In the genomic region with DNA sequence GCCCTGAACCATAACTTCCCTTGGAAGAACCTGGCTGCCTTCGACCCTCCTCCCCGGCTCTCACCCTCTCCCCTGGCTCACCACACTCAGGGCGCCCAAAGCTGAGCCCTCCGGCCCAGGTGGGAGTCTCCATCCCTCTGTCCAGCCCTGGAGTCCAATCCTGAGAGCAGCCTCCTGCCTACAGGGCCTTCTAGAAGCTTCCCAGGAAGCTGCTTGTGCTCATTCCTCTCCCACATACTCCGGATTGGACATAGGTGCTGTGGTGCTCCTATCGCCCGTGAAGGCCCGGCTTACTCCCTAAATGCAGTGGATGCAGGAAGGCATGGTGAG, we compare ENCODE assay signal across 18 cellular contexts.
A peak's percentile ranks its signal among the peaks of the same experiment; 100 is the strongest.
DNase-seq lines count a peak whose midpoint lies in the region; ATAC-seq, FAIRE-seq and TF ChIP-seq lines count a peak whose summit lies in the region.
"Had no signal": no experiment of that assay in that cellular context is flagged by ENCODE, and none has a peak within 500 bp of the region (broad histone marks: within the 10 kb centered on the region; RNA-seq: fewer than 3 reads in every experiment).

No MANE protein-coding gene starts in this region.

- no peak overlapping the region for H3K4me3 Mint-ChIP-seq in CD14-positive monocyte
- no peak overlapping the region for H3K4me3 Mint-ChIP-seq in GM23338
- H3K4me3 Mint-ChIP-seq: CD8-positive, alpha-beta T cell; HFFc6 had no signal

- no peak overlapping the region for H2BK12ac ChIP-seq in H1 (ENCODE audit: low read depth, low read length)

- TF ChIP-seq CTCF in CD14-positive monocyte (IDR thresholded peaks at IDR 0.05): no peak
- TF ChIP-seq CTCF in GM23338 (conservative IDR thresholded peaks at IDR 0.05; ENCODE audit: low read depth in 2 of 2): no peak
- no peak for TF ChIP-seq CTCF in H1 (IDR thresholded peaks at IDR 0.05; ENCODE audit: control extremely low read depth in 1 of 3, insufficient read depth in 1 of 3, low read depth in 1 of 3, low read length in 3 of 3)
- TF ChIP-seq CTCF in osteoblast (IDR thresholded peaks at IDR 0.05; ENCODE audit: extremely low read depth, low read depth, low read length): no peak

- no peak overlapping the region for H3K23ac ChIP-seq in H1 (ENCODE audit: insufficient read length)

- no peaks in the 10 kb centered on the region for H3K36me3 ChIP-seq in GM23338 (ENCODE audit: insufficient read depth)
- H3K36me3 ChIP-seq in H1 (ENCODE audit: control insufficient read depth in 2 of 4, insufficient read depth in 4 of 4, low read length in 3 of 4): no peaks in the 10 kb centered on the region
- no peaks in the 10 kb centered on the region for H3K36me3 ChIP-seq in osteoblast (ENCODE audit: insufficient read depth, low read length)
- H3K36me3 ChIP-seq: BE2C had no signal

- no peaks in the 10 kb centered on the region for H3K9me3 ChIP-seq in H1 (ENCODE audit: insufficient read depth in 2 of 2, low read depth in 1 of 2, low read length in 1 of 2)
- H3K9me3 ChIP-seq in osteoblast (ENCODE audit: low read depth, low read length): no peaks in the 10 kb centered on the region
- H3K9me3 ChIP-seq: A549 had no signal

- no peak for TF ChIP-seq POLR2A in H1 (IDR thresholded peaks at IDR 0.05; ENCODE audit: control extremely low read depth in 1 of 2, low read depth in 2 of 2, low read length in 2 of 2)

- CTCF ChIA-PET in H1 (lab: Charles Lee; ENCODE audit: partially characterized antibody): interaction anchor here (1.2 to 1.5 kb wide), 3 partner anchors 12 to 448 kb away, joined by 3 read pairs; no protein-coding TSS in a partner anchor

- TF ChIP-seq EP300 in H1 (IDR thresholded peaks at IDR 0.05; ENCODE audit: borderline replicate concordance in 1 of 2, low read depth in 2 of 2, low read length in 2 of 2): no peak

- H4K8ac ChIP-seq in H1 (ENCODE audit: extremely low read depth, insufficient read depth, low read length): no peak overlapping the region

- H3K4me1 ChIP-seq in GM23338 (ENCODE audit: insufficient read depth): peaks cover 8% of the 10 kb centered on the region
- peaks cover 0 to 36% (median 24%) of the 10 kb centered on the region in 4 experiments; a peak in 6 of 7 replicates for H3K4me1 ChIP-seq in H1 (replicated peaks in 1 of 4; ENCODE audit: control insufficient read depth in 3 of 4, insufficient read depth in 4 of 4, low read length in 3 of 4)
- no peaks in the 10 kb centered on the region for H3K4me1 ChIP-seq in osteoblast (ENCODE audit: insufficient read depth, low read length)
- H3K4me1 ChIP-seq: BE2C had no signal

- H3K27ac ChIP-seq in GM23338 (ENCODE audit: low read depth) (no peak overlapping the region), H1 (ENCODE audit: low read depth, low read length) (no peak overlapping the region), osteoblast (ENCODE audit: low read depth, low read length) (no peak overlapping the region)
- H3K27ac ChIP-seq: A549, C4-2B, GM23248, HL-60 had no signal

- H3K27me3 Mint-ChIP-seq in CD14-positive monocyte (ENCODE audit: low read depth in 3 of 3) (peaks cover 27 to 45% (median 31%) of the 10 kb centered on the region in 3 donors), GM23338 (ENCODE audit: insufficient read depth, low read depth, poor library complexity) (peaks cover 10% of the 10 kb centered on the region)

- no peak overlapping the region for H3K27ac Mint-ChIP-seq in CD14-positive monocyte
- H3K27ac Mint-ChIP-seq in GM23338: peak overlapping the region; percentile 43; the same call in 1 of the 2 replicates
- H3K27ac Mint-ChIP-seq: CD8-positive, alpha-beta T cell; HFFc6 had no signal

- no peak overlapping the region for H2BK15ac ChIP-seq in H1 (ENCODE audit: low read length)

- H2BK5ac ChIP-seq in H1 (ENCODE audit: low read depth, low read length): no peak overlapping the region

- H3K9me2 ChIP-seq in GM23338 (ENCODE audit: insufficient read depth): no peaks in the 10 kb centered on the region

- H3K4me1 Mint-ChIP-seq in CD14-positive monocyte: peaks cover 8% of the 10 kb centered on the region
- peaks cover 68% of the 10 kb centered on the region for H3K4me1 Mint-ChIP-seq in GM23338

- H2BK20ac ChIP-seq in H1 (ENCODE audit: low read length): no peak overlapping the region

- H2AK5ac ChIP-seq in H1 (ENCODE audit: low read depth, low read length): 0 out of 2 replicates have a peak overlapping the region, but pooled peaks have one; percentile 84

- H3K9me3 Mint-ChIP-seq in CD14-positive monocyte: peaks cover 0 to 6% (median 0%) of the 10 kb centered on the region in 7 donors
- H3K9me3 Mint-ChIP-seq in GM23338: no peaks in the 10 kb centered on the region
- H3K9me3 Mint-ChIP-seq: CD8-positive, alpha-beta T cell had no signal

- no peak overlapping the region for H3K14ac ChIP-seq in H1 (ENCODE audit: insufficient read length)

- H3K18ac ChIP-seq in H1 (ENCODE audit: extremely low read depth, low read length): no peak overlapping the region

- H4K20me1 ChIP-seq in GM23338 (replicated peaks; ENCODE audit: insufficient read depth): no peaks in the 10 kb centered on the region
- H4K20me1 ChIP-seq in H1 (replicated peaks in 1 of 2; ENCODE audit: control insufficient read depth in 1 of 2, insufficient read depth in 2 of 2, low read length in 2 of 2): peaks cover 29 to 33% of the 10 kb centered on the region in 2 experiments
- H4K20me1 ChIP-seq in osteoblast (ENCODE audit: insufficient read depth, low read length): no peaks in the 10 kb centered on the region

- H3K4ac ChIP-seq in H1 (replicated peaks; ENCODE audit: insufficient read length, low read depth, low read length): no peak overlapping the region

- no peak for TF ChIP-seq RAD21 in H1 (IDR thresholded peaks at IDR 0.05 in 1 of 2, conservative IDR thresholded peaks at IDR 0.05 in 1 of 2; ENCODE audit: low read depth in 2 of 2, low read length in 2 of 2)

- no peak overlapping the region for H3K4me3 ChIP-seq in GM23338
- H3K4me3 ChIP-seq in H1 (ENCODE audit: extremely low read depth in 1 of 4, insufficient read depth in 2 of 4, low read depth in 3 of 4, low read length in 4 of 4): no peak overlapping the region
- no peak overlapping the region for H3K4me3 ChIP-seq in osteoblast (ENCODE audit: insufficient read depth, low read length)
- H3K4me3 ChIP-seq: A549, GM23248 had no signal

- H3K27me3 ChIP-seq in GM23338 (ENCODE audit: insufficient read depth) (peaks cover 14% of the 10 kb centered on the region; the same call in 1 of the 2 replicates), H1 (replicated peaks in 1 of 4; ENCODE audit: control insufficient read depth in 3 of 4, extremely low read depth in 1 of 4, insufficient read depth in 3 of 4, low read length in 3 of 4) (peaks cover 0 to 10% (median 4%) of the 10 kb centered on the region in 4 experiments; a peak in 4 of 7 replicates), osteoblast (ENCODE audit: insufficient read depth, low read length) (peaks cover 11% of the 10 kb centered on the region)

- no peak overlapping the region for H3K56ac ChIP-seq in H1 (replicated peaks; ENCODE audit: insufficient read length, low read depth, low read length)

- H3F3A ChIP-seq in GM23338 (replicated peaks; ENCODE audit: low read depth): no peaks in the 10 kb centered on the region

- H2BK120ac ChIP-seq in H1 (replicated peaks; ENCODE audit: low read depth, low read length): no peak overlapping the region

- H3K23me2 ChIP-seq in H1 (ENCODE audit: low read depth, low read length): peaks cover 5% of the 10 kb centered on the region

- no peak overlapping the region for H4K5ac ChIP-seq in H1 (ENCODE audit: insufficient read length, low read depth, low read length)

- no peak for ATAC-seq in GM23338
- ATAC-seq in GM18520 (IDR thresholded peaks at IDR 0.05; ENCODE audit: unreplicated experiment): no peak
- ATAC-seq: A549; CD8-positive, alpha-beta T cell had no signal

- H3K36me3 Mint-ChIP-seq in CD14-positive monocyte (no peaks in the 10 kb centered on the region), GM23338 (ENCODE audit: low read depth) (peaks cover 2% of the 10 kb centered on the region; the same call in 1 of the 3 replicates)
- H3K36me3 Mint-ChIP-seq: CD8-positive, alpha-beta T cell had no signal

- H3K79me2 ChIP-seq in GM23338 (replicated peaks; ENCODE audit: insufficient read depth): peaks cover 13% of the 10 kb centered on the region
- peaks cover 0 to 76% of the 10 kb centered on the region in 2 experiments; a peak in 2 of 4 replicates for H3K79me2 ChIP-seq in H1 (ENCODE audit: control insufficient read depth in 1 of 2, insufficient read depth in 2 of 2, low read length in 2 of 2)
- no peaks in the 10 kb centered on the region for H3K79me2 ChIP-seq in osteoblast (ENCODE audit: insufficient read depth, low read length)

- no peak overlapping the region for H4K91ac ChIP-seq in H1 (replicated peaks; ENCODE audit: insufficient read length, low read length)

- H2AFZ ChIP-seq in GM23338: no peak overlapping the region
- no peak overlapping the region for H2AFZ ChIP-seq in H1 (ENCODE audit: low read length)
- no peak overlapping the region for H2AFZ ChIP-seq in osteoblast (ENCODE audit: low read length)
- H2AFZ ChIP-seq: GM23248 had no signal

- no peak for FAIRE-seq in H1 (lab: Jason Lieb, UNC)
- FAIRE-seq: A549 had no signal

- no peak overlapping the region for H3K4me2 ChIP-seq in GM23338
- no peak overlapping the region for H3K4me2 ChIP-seq in H1 (ENCODE audit: insufficient read depth in 1 of 2, low read depth in 2 of 2, low read length in 2 of 2)
- no peak overlapping the region for H3K4me2 ChIP-seq in osteoblast (ENCODE audit: insufficient read depth, low read length)
- H3K4me2 ChIP-seq: A549 had no signal

- DNase-seq in CD14-positive monocyte (ENCODE audit: low spot score) (peak; percentile 40), GM23338 (ENCODE audit: low spot score) (no peak), H1 (ENCODE audit: low read depth in 1 of 2, low spot score in 2 of 2) (no peak), osteoblast (ENCODE audit: insufficient read length, low spot score, missing footprints) (peak; percentile 62), NCI-H748 (lab: John Stamatoyannopoulos, UW; ENCODE audit: unreplicated experiment) (no peak)
- no peak for DNase-seq in activated CD4-positive, alpha-beta T cell treated with anti-CD3 and anti-CD28 coated beads, Interleukin-2, amount 50 U/mL, for 4 hours
- DNase-seq: BE2C; CD8-positive, alpha-beta T cell; COR-L47; DMS53; GF-D8; HCEC 1CT; HFFc6 had no signal

- H3K79me1 ChIP-seq in H1 (ENCODE audit: low read depth, low read length): peaks cover 37% of the 10 kb centered on the region

- intact Hi-C loops in CD14-positive monocyte (cut with micrococcal nuclease): no loop called here

- POLR2A ChIA-PET in H1 (lab: Charles Lee; ENCODE audit: partially characterized antibody): no interaction called here

- H3K9ac ChIP-seq in H1 (replicated peaks in 1 of 4; ENCODE audit: extremely low read depth in 1 of 4, low read depth in 3 of 4, low read length in 3 of 4): no peak overlapping the region
- H3K9ac ChIP-seq: GM23248 had no signal

- 98% methylated on average over 7 of the region's 8 CpGs; no CpG with 5 or more reads in 1 of the 2 experiments for WGBS in H1 (ENCODE audit: extremely low coverage in 1 of 2, insufficient coverage in 1 of 2, insufficient read length in 1 of 2, insufficient replicate concordance in 2 of 2, low coverage in 1 of 2, low lambda C conversion rate in 2 of 2, missing lambda C conversion rate in 1 of 2), 2 experiments

TF ChIP-seq in H1, 55 proteins besides CTCF, POLR2A, EP300 and RAD21 (continues in another document):
- TF ChIP-seq TAF7 (optimal IDR thresholded peaks at IDR 0.05; ENCODE audit: borderline replicate concordance, low read depth, low read length) (no peak), SAP30 (IDR thresholded peaks at IDR 0.05; ENCODE audit: insufficient read depth, insufficient replicate concordance, low read length) (no peak)

Comparison
In these comparisons a context has a peak if more than half of its experiments do, and no peak if none do; other contexts are left out.
1. DNase-seq: peak in CD14-positive monocyte (single experiment) and osteoblast (single experiment); none in GM23338 (single experiment), H1 (0 of 2), activated CD4-positive, alpha-beta T cell treated with anti-CD3 and anti-CD28 coated beads, Interleukin-2, amount 50 U/mL, for 4 hours (0 of 2) and NCI-H748 (single experiment).